In the genomic region with DNA sequence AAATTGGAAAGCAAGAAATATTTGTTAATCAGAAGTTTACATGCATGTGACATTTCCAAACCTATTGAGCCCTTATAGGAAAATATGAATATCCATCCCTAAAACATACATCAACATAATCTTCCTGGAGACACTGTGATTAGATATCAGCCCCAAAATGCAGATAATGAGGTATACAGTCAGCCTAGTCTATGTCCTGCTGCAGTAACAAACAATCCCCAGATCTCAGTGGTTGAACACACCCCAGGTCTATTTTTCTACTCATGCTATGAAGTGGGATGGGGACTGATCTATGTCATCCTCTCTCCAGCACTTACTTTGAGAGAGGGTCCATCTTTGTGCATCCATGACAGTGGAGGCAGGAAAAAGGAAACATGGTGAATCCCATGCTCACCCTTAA, we compare ENCODE assay signal across 37 cellular contexts. TPM values are rescaled to one million over a fixed set of nuclear protein-coding genes. Genes with fewer than 3 reads are reported as not detected.
"Had no signal": no experiment of that assay in that cellular context is flagged by ENCODE, and none has a peak within 500 bp of the region (broad histone marks: within the 10 kb centered on the region; RNA-seq: fewer than 3 reads in every experiment).

No MANE protein-coding gene starts in this region.

- H3K9ac ChIP-seq: KMS-11 had no signal

- H3K4me2 ChIP-seq: KMS-11 had no signal

- DNase-seq: Karpas-422, Kasumi-1, MG63, MM.1S, MV-4-11, NCI-H1048, NCI-H1092, NCI-H1092 treated with DMSO at 0.1 percent for 48 hours, NCI-H1105, NCI-H1105 treated with DMSO at 0.1 percent for 48 hours, NCI-H1417, NCI-H1417 treated with DMSO at 0.1 percent for 48 hours, NCI-H1436, NCI-H1436 treated with DMSO at 0.1 percent for 48 hours, NCI-H146, NCI-H1694, NCI-H1694 treated with DMSO at 0.1 percent for 48 hours, NCI-H187, NCI-H187 treated with DMSO at 0.1 percent for 48 hours, NCI-H1930, NCI-H2029, NCI-H2029 treated with DMSO at 0.1 percent for 48 hours, NCI-H2081, NCI-H2081 treated with DMSO at 0.1 percent for 48 hours, NCI-H2107, NCI-H2171, NCI-H2171 treated with DMSO at 0.1 percent for 48 hours, NCI-H2227 treated with DMSO at 0.1 percent for 48 hours, NCI-H226, NCI-H446, NCI-H446 treated with DMSO at 0.1 percent for 48 hours, NCI-H510A, NCI-H510A treated with DMSO at 0.1 percent for 48 hours, NCI-H524 had no signal

- H3K36me3 ChIP-seq: MG63 had no signal

- H3K4me3 ChIP-seq: MG63 had no signal

- H3K27ac ChIP-seq: KMS-11 had no signal

RNA-seq across cellular contexts. Expression of gene CACNA1A, which starts 31.2 kb away (rescaled TPM):
- total RNA-seq: MCF 10A, NCI-H460 had no signal
